ENCODE assay signal across 10 cellular contexts in genomic region chr12:14514154-14514842, GRCh38. TPM values are rescaled to one million over a fixed set of nuclear protein-coding genes. Genes with fewer than 3 reads are reported as not detected.
A peak's percentile ranks its signal among the peaks of the same experiment; 100 is the strongest.
DNase-seq lines count a peak whose midpoint lies in the region; ATAC-seq and TF ChIP-seq lines count a peak whose summit lies in the region.
"Had no signal": no experiment of that assay in that cellular context is flagged by ENCODE, and none has a peak within 500 bp of the region (broad histone marks: within the 10 kb centered on the region; RNA-seq: fewer than 3 reads in every experiment).

No MANE protein-coding gene starts in this region.

- H3K27ac ChIP-seq in PC-3 (ENCODE audit: low read length) (no peak overlapping the region), fibroblast of lung (ENCODE audit: insufficient read depth, low read length) (no peak overlapping the region), vagina (no peak overlapping the region), substantia nigra (ENCODE audit: low read depth, low read length, poor library complexity, severe bottlenecking) (no peak overlapping the region)

- peak overlapping the region; percentile 61 for H3K27ac Mint-ChIP-seq in progenitor cell of endocrine pancreas
- H3K27ac Mint-ChIP-seq: stimulated activated naive CD8-positive, alpha-beta T cell treated with anti-CD3 and anti-CD28 coated beads, Interleukin-15, Interleukin-2, amounts not matched to agents 100 ng/mL and 50 ng/mL, for 24 hours had no signal

- H3K4me2 ChIP-seq in PC-3 (ENCODE audit: low read length) (peak overlapping the region; percentile 54; the same call in 1 of the 2 replicates), fibroblast of lung (ENCODE audit: extremely low read depth, insufficient read depth, low read length) (no peak overlapping the region)

- CTCF ChIA-PET in PC-3 (lab: Charles Lee), result interaction anchor here (0.6 to 1.6 kb wide), 4 partner anchors 14 to 276 kb away, joined by 4 to 12 read pairs (median 8); no protein-coding TSS in a partner anchor

- no peak for TF ChIP-seq POLR2A in vagina (IDR thresholded peaks at IDR 0.05)

- peaks cover 15% of the 10 kb centered on the region for H3K36me3 Mint-ChIP-seq in progenitor cell of endocrine pancreas (ENCODE audit: insufficient read depth)

- no peaks in the 10 kb centered on the region for H3K27me3 Mint-ChIP-seq in progenitor cell of endocrine pancreas

- TF ChIP-seq CTCF in PC-3 (conservative IDR thresholded peaks at IDR 0.05; ENCODE audit: low read depth, low read length) (peak; percentile 75), fibroblast of lung (conservative IDR thresholded peaks at IDR 0.05 in 1 of 2, IDR thresholded peaks at IDR 0.05 in 1 of 2; ENCODE audit: low read depth in 1 of 2, low read length in 2 of 2) (peak in 1 of 2 donors; percentile 40), progenitor cell of endocrine pancreas (IDR thresholded peaks at IDR 0.05; ENCODE audit: unreplicated experiment) (peak; percentile 82), vagina (IDR thresholded peaks at IDR 0.05) (peak in 1 of 3 experiments; percentile 17)

- H2AFZ ChIP-seq in PC-3 (ENCODE audit: low read length) (no peak overlapping the region), fibroblast of lung (ENCODE audit: low read length) (no peak overlapping the region)

- no peak overlapping the region for H3K4me3 ChIP-seq in PC-3 (ENCODE audit: low read length)
- H3K4me3 ChIP-seq in fibroblast of lung (replicated peaks in 1 of 4; ENCODE audit: control extremely low read depth in 1 of 4, insufficient read depth in 1 of 4, low read depth in 3 of 4, low read length in 4 of 4), result no peak overlapping the region
- H3K4me3 ChIP-seq in vagina, result no peak overlapping the region

- intact Hi-C loops in PC-3 (cut with micrococcal nuclease), result loop anchor here (1.0 kb wide), 3 partner anchors 105 to 276 kb away; no protein-coding TSS in a partner anchor
- intact Hi-C loops in vagina (cut with DNase I), result no loop called here

- no peaks in the 10 kb centered on the region for H3F3A ChIP-seq in PC-3 (ENCODE audit: low read length, unreplicated experiment)

- H3K4me1 ChIP-seq in PC-3 (ENCODE audit: insufficient read depth, low read length) (peaks cover 4% of the 10 kb centered on the region; the same call in 1 of the 2 replicates), fibroblast of lung (ENCODE audit: control insufficient read depth, extremely low read depth, insufficient read depth, low read length) (no peaks in the 10 kb centered on the region), vagina (no peaks in the 10 kb centered on the region)

- no peaks in the 10 kb centered on the region for H3K36me3 ChIP-seq in PC-3 (ENCODE audit: low read depth, low read length)
- no peaks in the 10 kb centered on the region for H3K36me3 ChIP-seq in fibroblast of lung (ENCODE audit: control insufficient read depth, insufficient read depth, low read length)
- H3K36me3 ChIP-seq in vagina, result no peaks in the 10 kb centered on the region

- peaks cover 6% of the 10 kb centered on the region for H3K9me3 Mint-ChIP-seq in progenitor cell of endocrine pancreas (ENCODE audit: low read depth)
- H3K9me3 Mint-ChIP-seq: central memory CD8-positive, alpha-beta T cell; stimulated activated naive CD8-positive, alpha-beta T cell treated with anti-CD3 and anti-CD28 coated beads, Interleukin-15, Interleukin-2, amounts not matched to agents 100 ng/mL and 50 ng/mL, for 24 hours had no signal

- no peak overlapping the region for H3K4me3 Mint-ChIP-seq in progenitor cell of endocrine pancreas (ENCODE audit: low read depth)
- H3K4me3 Mint-ChIP-seq: central memory CD8-positive, alpha-beta T cell; stimulated activated naive CD8-positive, alpha-beta T cell treated with anti-CD3 and anti-CD28 coated beads, Interleukin-15, Interleukin-2, amounts not matched to agents 100 ng/mL and 50 ng/mL, for 24 hours had no signal

- peaks cover 16% of the 10 kb centered on the region for H3K4me1 Mint-ChIP-seq in progenitor cell of endocrine pancreas (ENCODE audit: low read depth)
- H3K4me1 Mint-ChIP-seq: central memory CD8-positive, alpha-beta T cell had no signal

- POLR2A ChIA-PET in PC-3 (lab: Charles Lee; ENCODE audit: unreplicated experiment), result interaction anchor here (0.5 kb wide), 1 partner anchor 116 kb away, joined by 5 read pairs; no protein-coding TSS in a partner anchor

- H3K9me3 ChIP-seq in PC-3 (ENCODE audit: low read length) (no peaks in the 10 kb centered on the region), fibroblast of lung (ENCODE audit: control insufficient read depth, insufficient read depth, low read depth, low read length) (no peaks in the 10 kb centered on the region), vagina (no peaks in the 10 kb centered on the region)

- H3K79me2 ChIP-seq in PC-3 (ENCODE audit: low read length) (no peaks in the 10 kb centered on the region), fibroblast of lung (ENCODE audit: control insufficient read depth, insufficient read depth, low read length) (no peaks in the 10 kb centered on the region)

- H3K27me3 ChIP-seq in PC-3 (ENCODE audit: low read length), result no peaks in the 10 kb centered on the region
- H3K27me3 ChIP-seq in fibroblast of lung (ENCODE audit: control insufficient read depth, insufficient read depth, low read length), result no peaks in the 10 kb centered on the region
- no peaks in the 10 kb centered on the region for H3K27me3 ChIP-seq in vagina

- no peak overlapping the region for H3K9ac ChIP-seq in PC-3 (ENCODE audit: low read length)
- no peak overlapping the region for H3K9ac ChIP-seq in fibroblast of lung (ENCODE audit: insufficient read depth, low read length)

- ATAC-seq in HG03095 (IDR thresholded peaks at IDR 0.05; ENCODE audit: unreplicated experiment) (peak; percentile 59), PC-3 (peak; percentile 87), HG03039 (IDR thresholded peaks at IDR 0.05; ENCODE audit: unreplicated experiment) (no peak)

- H4K20me1 ChIP-seq in PC-3 (ENCODE audit: low read length), result no peaks in the 10 kb centered on the region
- no peaks in the 10 kb centered on the region for H4K20me1 ChIP-seq in fibroblast of lung (ENCODE audit: control insufficient read depth, extremely low read depth, insufficient read depth, low read length)

- H3K9me2 ChIP-seq in PC-3 (replicated peaks; ENCODE audit: low read length), result no peaks in the 10 kb centered on the region

- BruUV-seq in PC-3 (replicated peaks; lab: Mats Ljungman, UMichigan), result no TSS peak

- DNase-seq in CD1c-positive myeloid dendritic cell (ENCODE audit: extremely low spot score) (peak; percentile 18), PC-3 (peak; percentile 93), fibroblast of lung (ENCODE audit: low read depth in 2 of 2) (peak; percentile 19 to 24), progenitor cell of endocrine pancreas (ENCODE audit: low spot score, unreplicated experiment) (peak; percentile 37), vagina (ENCODE audit: extremely low spot score in 2 of 2) (no peak), substantia nigra (lab: John Stamatoyannopoulos, UW) (no peak)

RNA-seq across cellular contexts. Expression of gene PLBD1, which starts 53.4 kb away (rescaled TPM):
- 0.87 and 1.5 TPM in 2 replicates for total RNA-seq in PC-3 (2014; rRNA removed)
- 5.1 and 5.4 TPM in 2 replicates for total RNA-seq in fibroblast of lung
- polyA plus RNA-seq in fibroblast of lung, result 0.76 and 1.2 TPM in 2 replicates
- 0.28 and 1.4 TPM in 2 replicates for polyA plus RNA-seq in fibroblast of lung (2012)
- polyA minus RNA-seq in fibroblast of lung (ENCODE audit: low replicate concordance), result not detected in 2 replicates
- total RNA-seq in progenitor cell of endocrine pancreas, result 26.1 and 28.3 TPM in 2 replicates
- 29.0 TPM for total RNA-seq in vagina

Comparison
In these comparisons a context has a peak if more than half of its experiments do, and no peak if none do; other contexts are left out.
1. DNase-seq: peak in CD1c-positive myeloid dendritic cell (single experiment), PC-3 (single experiment), fibroblast of lung (2 of 2) and progenitor cell of endocrine pancreas (single experiment); none in vagina (0 of 2) and substantia nigra (0 of 49).